26 cellular contexts compared by ENCODE assay signal in genomic region chr2:64085936-64086335, GRCh38. TPM values are rescaled to one million over a fixed set of nuclear protein-coding genes. Genes with fewer than 3 reads are reported as not detected.
DNase-seq lines count a peak whose midpoint lies in the region; ATAC-seq and TF ChIP-seq lines count a peak whose summit lies in the region.
"Had no signal": no experiment of that assay in that cellular context is flagged by ENCODE, and none has a peak within 500 bp of the region (broad histone marks: within the 10 kb centered on the region; RNA-seq: fewer than 3 reads in every experiment).

No MANE protein-coding gene starts in this region.

- intact Hi-C loops in OCI-LY7 (cut with micrococcal nuclease; ENCODE audit: unreplicated experiment), result loop anchor here (1.0 to 2.0 kb wide), 6 partner anchors 15 to 129 kb away; no protein-coding TSS in a partner anchor

- in situ Hi-C loops in ACHN (cut with HindIII; ENCODE audit: low pct_ligation_motif_present, low pct_unique_long_range_greater_than_20kb, low sequenced_read_pairs), result no loop called here

- H3K4me3 Mint-ChIP-seq in endodermal cell, result no peak overlapping the region
- H3K4me3 Mint-ChIP-seq: CD8-positive, alpha-beta T cell; GM23338; H9 had no signal

- H3F3A ChIP-seq in DOHH2 (ENCODE audit: control insufficient read depth, insufficient read depth), result peaks cover 49% of the 10 kb centered on the region

- peaks cover 66% of the 10 kb centered on the region for H3K4me1 Mint-ChIP-seq in endodermal cell

- H3K9me3 ChIP-seq in DOHH2 (ENCODE audit: control insufficient read depth, insufficient read depth, low read length) (no peaks in the 10 kb centered on the region), OCI-LY7 (ENCODE audit: low read length) (no peaks in the 10 kb centered on the region), endodermal cell (ENCODE audit: control insufficient read depth, low read length) (no peaks in the 10 kb centered on the region)
- H3K9me3 ChIP-seq: A549, SJSA1 had no signal

- CTCF ChIA-PET in OCI-LY7 (lab: Charles Lee; ENCODE audit: unreplicated experiment), result no interaction called here

- no peaks in the 10 kb centered on the region for H4K20me1 ChIP-seq in DOHH2 (ENCODE audit: control insufficient read depth, insufficient read depth, low read depth, low read length)
- H4K20me1 ChIP-seq in OCI-LY7 (ENCODE audit: insufficient read depth, low read length), result no peaks in the 10 kb centered on the region

- no peaks in the 10 kb centered on the region for H3K9me2 ChIP-seq in DOHH2 (replicated peaks; ENCODE audit: control insufficient read depth, low read length)
- H3K9me2 ChIP-seq in OCI-LY7 (ENCODE audit: insufficient read depth, low read length), result no peaks in the 10 kb centered on the region

- no peak for TF ChIP-seq CTCF in DOHH2 (IDR thresholded peaks at IDR 0.05; ENCODE audit: low read depth, low read length, poor library complexity, severe bottlenecking)
- no peak for TF ChIP-seq CTCF in OCI-LY7 (conservative IDR thresholded peaks at IDR 0.05; ENCODE audit: low read length)
- TF ChIP-seq CTCF in endodermal cell (conservative IDR thresholded peaks at IDR 0.05), result no peak
- TF ChIP-seq CTCF in retinal pigment epithelial cell (conservative IDR thresholded peaks at IDR 0.05; ENCODE audit: low read depth, low read length), result no peak

- no peak for DNase-seq in OCI-LY7 (ENCODE audit: low spot score)
- DNase-seq in endodermal cell, result no peak
- peak; percentile 68 for DNase-seq in retinal pigment epithelial cell (ENCODE audit: low read depth)
- DNase-seq in ACHN, result no peak
- no peak for DNase-seq in T-helper 1 cell
- DNase-seq: Calu3; CD8-positive, alpha-beta T cell; DND-41; H9; MV-4-11; NCI-H1105; NCI-H1436 treated with DMSO at 0.1 percent for 48 hours; NCI-H187 treated with DMSO at 0.1 percent for 48 hours; NCI-H2171 treated with DMSO at 0.1 percent for 48 hours; NCI-H345; NCI-H524 treated with DMSO at 0.1 percent for 48 hours; NCI-H774; Right ventricle myocardium superior; RPMI8226 had no signal

- WGBS in endodermal cell (ENCODE audit: insufficient coverage in 1 of 2, insufficient read length in 1 of 2), 2 experiments, result 30 to 40% methylated on average over 1 to 2 of the region's 2 CpGs

- no peaks in the 10 kb centered on the region for H3K9me3 Mint-ChIP-seq in endodermal cell
- H3K9me3 Mint-ChIP-seq: CD8-positive, alpha-beta T cell; GM23338; H9 had no signal

- peak overlapping the region; percentile 95 for H3K4me3 ChIP-seq in DOHH2 (ENCODE audit: low read length)
- peak overlapping the region; percentile 55 for H3K4me3 ChIP-seq in OCI-LY7 (ENCODE audit: low read depth, low read length, poor library complexity, severe bottlenecking)
- H3K4me3 ChIP-seq in endodermal cell (ENCODE audit: low read length), result peak overlapping the region; percentile 35
- no peak overlapping the region for H3K4me3 ChIP-seq in retinal pigment epithelial cell (ENCODE audit: low read length)
- H3K4me3 ChIP-seq: A549, GM23338, K562, SJSA1 had no signal

- H3K27me3 ChIP-seq in DOHH2 (ENCODE audit: control insufficient read depth, low read length) (no peaks in the 10 kb centered on the region), endodermal cell (ENCODE audit: control insufficient read depth, insufficient read depth, low read length, poor library complexity, severe bottlenecking) (no peaks in the 10 kb centered on the region)
- H3K27me3 ChIP-seq: SJSA1 had no signal

- H3K27ac ChIP-seq in DOHH2 (ENCODE audit: low read depth, low read length) (peak overlapping the region; percentile 100), OCI-LY7 (ENCODE audit: low read depth, low read length, poor library complexity, severe bottlenecking) (peak overlapping the region; percentile 99), endodermal cell (ENCODE audit: low read depth, low read length) (no peak overlapping the region)
- H3K27ac ChIP-seq: A549, C4-2B, SJSA1 had no signal

- no peaks in the 10 kb centered on the region for H3K27me3 Mint-ChIP-seq in endodermal cell (ENCODE audit: insufficient read depth)

- no peak for ATAC-seq in HG03175 (IDR thresholded peaks at IDR 0.05; ENCODE audit: unreplicated experiment)
- ATAC-seq: A549; CD8-positive, alpha-beta T cell; K562 had no signal

- no peak overlapping the region for H3K9ac ChIP-seq in endodermal cell (ENCODE audit: extremely low read depth, low read length, poor library complexity, severe bottlenecking)

- TSS peak; percentile 46 for BruUV-seq in OCI-LY7 (replicated peaks; lab: Mats Ljungman, UMichigan)

- POLR2A ChIA-PET in OCI-LY7 (lab: Charles Lee), result interaction anchor here (0.7 to 5.5 kb wide), 12 partner anchors 11 to 1053 kb away, joined by 3 to 57 read pairs (median 8); no protein-coding TSS in a partner anchor

- no peak overlapping the region; the same call in 1 of the 2 replicates for H2AFZ ChIP-seq in OCI-LY7 (ENCODE audit: low read length)
- H2AFZ ChIP-seq: GM23338 had no signal

- H3K27ac Mint-ChIP-seq in endodermal cell, result peak overlapping the region; percentile 75
- H3K27ac Mint-ChIP-seq: CD8-positive, alpha-beta T cell had no signal

- H3K4me1 ChIP-seq in DOHH2 (ENCODE audit: control insufficient read depth, low read length), result peaks cover 94% of the 10 kb centered on the region
- peaks cover 90% of the 10 kb centered on the region for H3K4me1 ChIP-seq in OCI-LY7 (ENCODE audit: insufficient read depth, low read length, poor library complexity, severe bottlenecking)
- H3K4me1 ChIP-seq in endodermal cell (ENCODE audit: control insufficient read depth, insufficient read depth, low read length), result peaks cover 7% of the 10 kb centered on the region
- H3K4me1 ChIP-seq: A549 had no signal

- H3K79me2 ChIP-seq in DOHH2 (ENCODE audit: control insufficient read depth, low read length) (peaks cover 74% of the 10 kb centered on the region), OCI-LY7 (ENCODE audit: insufficient read depth, low read depth, low read length) (peaks cover 50% of the 10 kb centered on the region; the same call in 1 of the 2 replicates)

- H3K36me3 ChIP-seq in DOHH2 (ENCODE audit: control insufficient read depth, low read length) (peaks cover 63% of the 10 kb centered on the region), OCI-LY7 (ENCODE audit: insufficient read depth, low read length) (peaks cover 22% of the 10 kb centered on the region), endodermal cell (ENCODE audit: control insufficient read depth, insufficient read depth, low read length) (peaks cover 8% of the 10 kb centered on the region)
- H3K36me3 ChIP-seq: SJSA1 had no signal

- H3K4me2 ChIP-seq in DOHH2 (ENCODE audit: low read length), result peak overlapping the region; percentile 98
- peak overlapping the region; percentile 78 for H3K4me2 ChIP-seq in OCI-LY7 (ENCODE audit: low read length)
- H3K4me2 ChIP-seq: A549, GM23338 had no signal

- H3K36me3 Mint-ChIP-seq in endodermal cell (ENCODE audit: low read depth), result peaks cover 25% of the 10 kb centered on the region

RNA-seq across cellular contexts. Expression of gene PELI1, which starts 58.3 kb away (rescaled TPM):
- 108 and 110 TPM in 2 replicates for total RNA-seq in OCI-LY7 (2014; rRNA removed; shearing (Covaris generic))
- 174 and 211 TPM in 2 replicates for total RNA-seq in OCI-LY7 (2022)
- total RNA-seq in endodermal cell, result 100 to 1,000 TPM; 178 to 184 TPM
- polyA plus RNA-seq in endodermal cell (2013, experiment 1 of 2), result 59.1 TPM
- 52.6 TPM for polyA plus RNA-seq in endodermal cell (2013, experiment 2 of 2)
